ENCODE assay signal across 15 cellular contexts in genomic region chrX:30301977-30302376, GRCh38. TPM values are rescaled to one million over a fixed set of nuclear protein-coding genes. Genes with fewer than 3 reads are reported as not detected.
DNase-seq lines count a peak whose midpoint lies in the region; ATAC-seq and TF ChIP-seq lines count a peak whose summit lies in the region.
"Had no signal": no experiment of that assay in that cellular context is flagged by ENCODE, and none has a peak within 500 bp of the region (broad histone marks: within the 10 kb centered on the region; RNA-seq: fewer than 3 reads in every experiment).

No MANE protein-coding gene starts in this region.

- H3K4me3 ChIP-seq in brain microvascular endothelial cell (ENCODE audit: low read depth, low read length) (no peak overlapping the region), left lung (no peak overlapping the region)
- H3K4me3 ChIP-seq: sigmoid colon had no signal

- TF ChIP-seq CTCF in C4-2B (conservative IDR thresholded peaks at IDR 0.05) (no peak), brain microvascular endothelial cell (IDR thresholded peaks at IDR 0.05; ENCODE audit: low read depth, low read length, missing control alignments) (no peak), left lung (IDR thresholded peaks at IDR 0.05) (no peak)

- ATAC-seq in left lung (peak; percentile 35), GM21576 (IDR thresholded peaks at IDR 0.05; ENCODE audit: unreplicated experiment) (no peak), HG02798 (IDR thresholded peaks at IDR 0.05; ENCODE audit: poor library complexity, unreplicated experiment) (no peak)
- ATAC-seq: HCT116 had no signal

- H3K9me3 ChIP-seq in left lung, result no peaks in the 10 kb centered on the region
- H3K9me3 ChIP-seq: sigmoid colon had no signal

- in situ Hi-C loops in brain microvascular endothelial cell (cut with HindIII; ENCODE audit: low pct_ligation_motif_present, low sequenced_read_pairs), result no loop called here

- H3K4me1 ChIP-seq in left lung, result no peaks in the 10 kb centered on the region
- H3K4me1 ChIP-seq: sigmoid colon had no signal

- DNase-seq in LHCN-M2 (ENCODE audit: low read depth), result peak; percentile 15
- DNase-seq in brain microvascular endothelial cell, result peak; percentile 33
- no peak for DNase-seq in left lung
- no peak for DNase-seq in NCI-H526 (lab: John Stamatoyannopoulos, UW)
- no peak for DNase-seq in stimulated activated CD4-positive, alpha-beta T cell treated with anti-CD3 and anti-CD28 coated beads, Interleukin-15, amount 100 ng/mL, for 24 hours
- DNase-seq: CD4-positive, CD25-positive, alpha-beta regulatory T cell; GDM1; kidney glomerular epithelial cell; MV-4-11; NCI-H226; sigmoid colon had no signal

- intact Hi-C loops in left lung (cut with DNase I), result no loop called here

- H3K27me3 ChIP-seq in brain microvascular endothelial cell (replicated peaks) (no peaks in the 10 kb centered on the region), left lung (peaks cover 0 to 1% of the 10 kb centered on the region in 2 donors)

- H3K27ac ChIP-seq in C4-2B (peak overlapping the region; percentile 28; the same call in 1 of the 2 replicates), brain microvascular endothelial cell (no peak overlapping the region), left lung (no peak overlapping the region)
- H3K27ac ChIP-seq: sigmoid colon had no signal

- H3K36me3 ChIP-seq in brain microvascular endothelial cell (replicated peaks), result no peaks in the 10 kb centered on the region
- no peaks in the 10 kb centered on the region for H3K36me3 ChIP-seq in left lung
- H3K36me3 ChIP-seq: sigmoid colon had no signal

RNA-seq across cellular contexts. Expression of gene NR0B1, which starts 7.2 kb away (rescaled TPM):
- total RNA-seq in LHCN-M2 (2014; rRNA removed), result not detected in 2 replicates
- polyA plus RNA-seq in LHCN-M2 (2012), result not detected
- total RNA-seq in left lung, result not detected
- total RNA-seq: CD4-positive, CD25-positive, alpha-beta regulatory T cell; sigmoid colon had no signal
- polyA plus RNA-seq: CD4-positive, CD25-positive, alpha-beta regulatory T cell had no signal

RNA-seq across cellular contexts. Expression of gene MAGEB1, which starts 55.0 kb away (rescaled TPM):
- total RNA-seq in LHCN-M2 (2014; rRNA removed), result not detected in 2 replicates
- not detected for polyA plus RNA-seq in LHCN-M2 (2012)
- total RNA-seq in left lung, result not detected
- total RNA-seq: CD4-positive, CD25-positive, alpha-beta regulatory T cell; sigmoid colon had no signal
- polyA plus RNA-seq: CD4-positive, CD25-positive, alpha-beta regulatory T cell; sigmoid colon had no signal

Comparison
In these comparisons a context has a peak if more than half of its experiments do, and no peak if none do; other contexts are left out.
1. DNase-seq: peak in LHCN-M2 (single experiment) and brain microvascular endothelial cell (single experiment); none in left lung (0 of 2), NCI-H526 (0 of 2) and stimulated activated CD4-positive, alpha-beta T cell treated with anti-CD3 and anti-CD28 coated beads, Interleukin-15, amount 100 ng/mL, for 24 hours (single experiment).